In genomic region chr12:120447992-120448391, GRCh38 we compare ENCODE assay signal across 13 cellular contexts. TPM values are rescaled to one million over a fixed set of nuclear protein-coding genes. Genes with fewer than 3 reads are reported as not detected.
A peak's percentile ranks its signal among the peaks of the same experiment; 100 is the strongest.
DNase-seq lines count a peak whose midpoint lies in the region; ATAC-seq, FAIRE-seq and TF ChIP-seq lines count a peak whose summit lies in the region.
"Had no signal": no experiment of that assay in that cellular context is flagged by ENCODE, and none has a peak within 500 bp of the region (broad histone marks: within the 10 kb centered on the region; RNA-seq: fewer than 3 reads in every experiment).

No MANE protein-coding gene starts in this region.

- H3K36me3 Mint-ChIP-seq in CD8-positive, alpha-beta memory T cell: peaks cover 0 to 49% (median 3%) of the 10 kb centered on the region in 3 donors
- H3K36me3 Mint-ChIP-seq in HFFc6 (ENCODE audit: low read depth) (peaks cover 25% of the 10 kb centered on the region), nephron progenitor cell (ENCODE audit: low read depth) (peaks cover 17% of the 10 kb centered on the region)
- H3K36me3 Mint-ChIP-seq in activated naive CD4-positive, alpha-beta T cell treated with anti-CD3 and anti-CD28 coated beads, Interleukin-2, amount 50 U/mL, for 72 hours: peaks cover 22 to 35% of the 10 kb centered on the region in 2 donors

- H3K4me1 ChIP-seq in CD8-positive, alpha-beta memory T cell (ENCODE audit: insufficient read depth, low read length): peaks cover 19% of the 10 kb centered on the region

- peak overlapping the region; percentile 92 to 100 (median 95) for H3K4me3 Mint-ChIP-seq in CD8-positive, alpha-beta memory T cell
- peak overlapping the region; percentile 99 for H3K4me3 Mint-ChIP-seq in HFFc6
- peak overlapping the region; percentile 99 for H3K4me3 Mint-ChIP-seq in nephron progenitor cell

- peaks cover 21 to 44% (median 39%) of the 10 kb centered on the region in 3 donors for H3K4me1 Mint-ChIP-seq in CD8-positive, alpha-beta memory T cell
- H3K4me1 Mint-ChIP-seq in HFFc6 (ENCODE audit: low read depth) (peaks cover 30% of the 10 kb centered on the region), nephron progenitor cell (peaks cover 45% of the 10 kb centered on the region)

- POLR2A ChIA-PET in CD8-positive, alpha-beta memory T cell (lab: Charles Lee): interaction anchor here (0.7 kb wide), 1 partner anchor 82 kb away, joined by 3 read pairs; no protein-coding TSS in a partner anchor

- ATAC-seq in activated naive CD4-positive, alpha-beta T cell treated with anti-CD3 and anti-CD28 coated beads, Interleukin-2, amount 50 U/mL, for 72 hours: no peak
- no peak for ATAC-seq in HG02970 (IDR thresholded peaks at IDR 0.05; ENCODE audit: low FRiP score, unreplicated experiment)

- CTCF ChIA-PET in CD8-positive, alpha-beta memory T cell (lab: Charles Lee): interaction anchor here (0.7 to 1.7 kb wide), 3 partner anchors 9 to 38 kb away, joined by 3 to 4 read pairs (median 3); no protein-coding TSS in a partner anchor

- no peak overlapping the region for H3K4me3 ChIP-seq in CD8-positive, alpha-beta memory T cell (ENCODE audit: low read length)

- H3K27ac Mint-ChIP-seq in CD8-positive, alpha-beta memory T cell: peak overlapping the region in 6 of 8 donors; percentile 35 to 99 (median 92)
- H3K27ac Mint-ChIP-seq in HFFc6 (no peak overlapping the region), nephron progenitor cell (no peak overlapping the region)
- H3K27ac Mint-ChIP-seq in activated naive CD4-positive, alpha-beta T cell treated with anti-CD3 and anti-CD28 coated beads, Interleukin-2, amount 50 U/mL, for 72 hours: peak overlapping the region; percentile 89 to 99

- H3K27me3 Mint-ChIP-seq in CD8-positive, alpha-beta memory T cell: peaks cover 0 to 4% of the 10 kb centered on the region in 2 donors
- H3K27me3 Mint-ChIP-seq in HFFc6 (ENCODE audit: insufficient read depth) (no peaks in the 10 kb centered on the region), nephron progenitor cell (ENCODE audit: low read depth, poor library complexity) (no peaks in the 10 kb centered on the region)

- no peaks in the 10 kb centered on the region for H3K9me3 Mint-ChIP-seq in CD8-positive, alpha-beta memory T cell
- H3K9me3 Mint-ChIP-seq in HFFc6 (no peaks in the 10 kb centered on the region), nephron progenitor cell (no peaks in the 10 kb centered on the region)
- no peaks in the 10 kb centered on the region for H3K9me3 Mint-ChIP-seq in activated naive CD4-positive, alpha-beta T cell treated with anti-CD3 and anti-CD28 coated beads, Interleukin-2, amount 50 U/mL, for 72 hours

- no peak for DNase-seq in CD8-positive, alpha-beta memory T cell
- DNase-seq in HFFc6 (no peak), nephron progenitor cell (no peak), NCI-H524 (lab: John Stamatoyannopoulos, UW) (no peak), D721Med (ENCODE audit: insufficient read length, low spot score) (no peak)
- DNase-seq in activated naive CD4-positive, alpha-beta T cell treated with anti-CD3 and anti-CD28 coated beads, Interleukin-2, amount 50 U/mL, for 72 hours (ENCODE audit: low spot score in 2 of 2): no peak
- DNase-seq: activated CD8-positive, alpha-beta memory T cell treated with anti-CD3 and anti-CD28 coated beads for 24 hours; brain microvascular endothelial cell; NCI-H187 treated with DMSO at 0.1 percent for 48 hours; NCI-H774; stimulated activated CD4-positive, alpha-beta T cell treated with anti-CD3 and anti-CD28 coated beads, Interleukin-4, amount 100 ng/mL, for 24 hours had no signal

- no peaks in the 10 kb centered on the region for H3K27me3 ChIP-seq in CD8-positive, alpha-beta memory T cell (ENCODE audit: insufficient read depth, low read length, poor library complexity, severe bottlenecking)
- H3K27me3 ChIP-seq: brain microvascular endothelial cell had no signal

- H3K27ac ChIP-seq in CD8-positive, alpha-beta memory T cell (ENCODE audit: low read depth, low read length): no peak overlapping the region
- H3K27ac ChIP-seq: brain microvascular endothelial cell had no signal

- TF ChIP-seq CTCF in HFFc6 (IDR thresholded peaks at IDR 0.05) (no peak), nephron progenitor cell (IDR thresholded peaks at IDR 0.05) (no peak), D721Med (IDR thresholded peaks at IDR 0.05; ENCODE audit: insufficient read depth, missing control alignments) (no peak)

- no peaks in the 10 kb centered on the region for H3K9me3 ChIP-seq in CD8-positive, alpha-beta memory T cell (ENCODE audit: low read length)

- FAIRE-seq in D721Med (lab: Jason Lieb, UNC): no peak
- FAIRE-seq: endothelial cell of umbilical vein had no signal

- H3K36me3 ChIP-seq in CD8-positive, alpha-beta memory T cell (ENCODE audit: insufficient read depth, low read length): peaks cover 8% of the 10 kb centered on the region

RNA-seq across cellular contexts. Expression of gene GATC, which starts 1.7 kb away (rescaled TPM):
- 10 to 100 TPM; 28.6 to 30.6 TPM for total RNA-seq in CD8-positive, alpha-beta memory T cell
- 29.8 TPM for polyA plus RNA-seq in CD8-positive, alpha-beta memory T cell
- 10 to 100 TPM; 16.3 to 30.9 (median 24.0) TPM for total RNA-seq in HFFc6 (2021; fragmentation: NEBNext Ultra II Directional; extraction: Animal tissue kit (Norgen Biotek cat#: 25700))
- total RNA-seq in activated naive CD4-positive, alpha-beta T cell treated with anti-CD3 and anti-CD28 coated beads, Interleukin-2, amount 50 U/mL, for 72 hours: 10 to 100 TPM; 27.5 to 46.3 TPM

RNA-seq across cellular contexts. Expression of gene TRIAP1, which starts 1.8 kb away (rescaled TPM):
- 10 to 100 TPM; 87.0 to 88.1 TPM for total RNA-seq in CD8-positive, alpha-beta memory T cell
- polyA plus RNA-seq in CD8-positive, alpha-beta memory T cell: 51.6 TPM
- total RNA-seq in HFFc6 (2021; fragmentation: NEBNext Ultra II Directional; extraction: Animal tissue kit (Norgen Biotek cat#: 25700)): 10 to 100 TPM; 37.9 to 49.0 (median 41.6) TPM
- 10 to 100 TPM; 33.8 to 49.5 TPM for total RNA-seq in activated naive CD4-positive, alpha-beta T cell treated with anti-CD3 and anti-CD28 coated beads, Interleukin-2, amount 50 U/mL, for 72 hours

RNA-seq across cellular contexts. Expression of gene COX6A1, which starts 10.1 kb away (rescaled TPM):
- total RNA-seq in CD8-positive, alpha-beta memory T cell: 100 to 1,000 TPM; 475 TPM
- polyA plus RNA-seq in CD8-positive, alpha-beta memory T cell: 785 TPM
- 100 to 1,000 TPM; 356 to 391 (median 373) TPM for total RNA-seq in HFFc6 (2021; fragmentation: NEBNext Ultra II Directional; extraction: Animal tissue kit (Norgen Biotek cat#: 25700))
- 100 to 1,000 TPM; 416 to 490 TPM for total RNA-seq in activated naive CD4-positive, alpha-beta T cell treated with anti-CD3 and anti-CD28 coated beads, Interleukin-2, amount 50 U/mL, for 72 hours

RNA-seq across cellular contexts. Expression of gene SRSF9, which starts 21.6 kb away (rescaled TPM):
- total RNA-seq in CD8-positive, alpha-beta memory T cell: 100 to 1,000 TPM; 269 to 272 TPM
- polyA plus RNA-seq in CD8-positive, alpha-beta memory T cell: 214 TPM
- total RNA-seq in HFFc6 (2021; fragmentation: NEBNext Ultra II Directional; extraction: Animal tissue kit (Norgen Biotek cat#: 25700)): 100 to 1,000 TPM; 232 to 247 (median 238) TPM
- 100 to 1,000 TPM; 148 to 207 TPM for total RNA-seq in activated naive CD4-positive, alpha-beta T cell treated with anti-CD3 and anti-CD28 coated beads, Interleukin-2, amount 50 U/mL, for 72 hours

RNA-seq across cellular contexts. Expression of gene DYNLL1, which starts 47.9 kb away (rescaled TPM):
- total RNA-seq in CD8-positive, alpha-beta memory T cell: 100 to 1,000 TPM; 288 to 296 TPM
- 304 TPM for polyA plus RNA-seq in CD8-positive, alpha-beta memory T cell
- 100 to 1,000 TPM; 530 to 650 (median 609) TPM for total RNA-seq in HFFc6 (2021; fragmentation: NEBNext Ultra II Directional; extraction: Animal tissue kit (Norgen Biotek cat#: 25700))
- 100 to 1,000 TPM in 1 of 2 donors, 10 to 100 TPM in 1; 49.5 to 157 TPM for total RNA-seq in activated naive CD4-positive, alpha-beta T cell treated with anti-CD3 and anti-CD28 coated beads, Interleukin-2, amount 50 U/mL, for 72 hours

Comparison
In these comparisons a context has a peak if more than half of its experiments do, and no peak if none do; other contexts are left out.
1. H3K27ac Mint-ChIP-seq: peak in CD8-positive, alpha-beta memory T cell (6 of 8) and activated naive CD4-positive, alpha-beta T cell treated with anti-CD3 and anti-CD28 coated beads, Interleukin-2, amount 50 U/mL, for 72 hours (2 of 2); none in HFFc6 (single experiment) and nephron progenitor cell (single experiment).
2. Peak in every context shown above with its lines, with median percentiles within 50 percentile points of each other: H3K4me3 Mint-ChIP-seq.